8 cellular contexts compared by ENCODE assay signal in genomic region chr5:78984020-78984610, GRCh38. TPM values are rescaled to one million over a fixed set of nuclear protein-coding genes. Genes with fewer than 3 reads are reported as not detected.
A peak's percentile ranks its signal among the peaks of the same experiment; 100 is the strongest.
DNase-seq lines count a peak whose midpoint lies in the region; ATAC-seq and TF ChIP-seq lines count a peak whose summit lies in the region.

No MANE protein-coding gene starts in this region.

- H3K4me1 Mint-ChIP-seq in CD4-positive, CD25-positive, alpha-beta regulatory T cell: peaks cover 13 to 51% (median 33%) of the 10 kb centered on the region in 4 donors

- H3K4me2 ChIP-seq in SK-N-SH: peak overlapping the region; percentile 81

- no peaks in the 10 kb centered on the region for H3K9me2 ChIP-seq in SK-N-SH

- no peaks in the 10 kb centered on the region for H3K27me3 Mint-ChIP-seq in CD4-positive, CD25-positive, alpha-beta regulatory T cell

- no peak; a peak in 1 of 4 replicates for TF ChIP-seq EP300 in SK-N-SH (IDR thresholded peaks at IDR 0.05; ENCODE audit: borderline replicate concordance in 1 of 2, low read depth in 1 of 2, low read length in 1 of 2)
- TF ChIP-seq EP300 in ovary (IDR thresholded peaks at IDR 0.05): no peak

- no peaks in the 10 kb centered on the region for H3K9me3 ChIP-seq in CD4-positive, CD25-positive, alpha-beta regulatory T cell (ENCODE audit: control insufficient read depth in 2 of 2, low read length in 2 of 2)
- no peaks in the 10 kb centered on the region for H3K9me3 ChIP-seq in SK-N-SH
- no peaks in the 10 kb centered on the region for H3K9me3 ChIP-seq in esophagus squamous epithelium
- H3K9me3 ChIP-seq in ovary: no peaks in the 10 kb centered on the region

- POLR2A ChIA-PET in SK-N-SH (lab: Yijun Ruan, JAX): interaction anchor here (0.6 to 1.5 kb wide), 9 partner anchors 9 to 336 kb away, joined by 3 to 8 read pairs (median 3); partner anchors contain the start of gene LHFPL2

- peaks cover 26% of the 10 kb centered on the region for H3F3A ChIP-seq in SK-N-SH (replicated peaks; ENCODE audit: insufficient read depth)

- TF ChIP-seq POLR2A in esophagus squamous epithelium (IDR thresholded peaks at IDR 0.05) (no peak), ovary (IDR thresholded peaks at IDR 0.05) (no peak)

- no peak for DNase-seq in CD4-positive, CD25-positive, alpha-beta regulatory T cell
- DNase-seq in SK-N-SH (peak; percentile 29), esophagus squamous epithelium (lab: John Stamatoyannopoulos, UW) (no peak), ovary (no peak), NCI-H524 (lab: John Stamatoyannopoulos, UW) (no peak), AML-193 (lab: John Stamatoyannopoulos, UW) (no peak)

- H3K4me1 ChIP-seq in CD4-positive, CD25-positive, alpha-beta regulatory T cell (ENCODE audit: control insufficient read depth, insufficient read depth, low read length, poor library complexity, severe bottlenecking): peaks cover 25% of the 10 kb centered on the region
- H3K4me1 ChIP-seq in SK-N-SH (ENCODE audit: control insufficient read depth in 1 of 2, insufficient read depth in 2 of 2, low read depth in 1 of 2, low read length in 1 of 2): peaks cover 4 to 16% of the 10 kb centered on the region in 2 experiments; a peak in 2 of 4 replicates
- peaks cover 11 to 35% (median 17%) of the 10 kb centered on the region in 3 donors for H3K4me1 ChIP-seq in esophagus squamous epithelium
- H3K4me1 ChIP-seq in ovary (ENCODE audit: insufficient read depth): peaks cover 6% of the 10 kb centered on the region

- peak overlapping the region; percentile 78 for H3K27ac ChIP-seq in CD4-positive, CD25-positive, alpha-beta regulatory T cell (ENCODE audit: insufficient read depth, low read length, poor library complexity, severe bottlenecking)
- H3K27ac ChIP-seq in SK-N-SH (ENCODE audit: low read depth in 2 of 2, low read length in 1 of 2) (peak overlapping the region; percentile 84 to 97), esophagus squamous epithelium (peak overlapping the region; percentile 87 to 99 (median 96)), ovary (peak overlapping the region; percentile 94 to 98)

- H3K79me2 ChIP-seq in SK-N-SH (ENCODE audit: insufficient read depth): peaks cover 20% of the 10 kb centered on the region

- 8% methylated on average over 19 of the region's 19 CpGs for WGBS in SK-N-SH (ENCODE audit: low lambda C conversion rate)
- 1 to 2% methylated on average over 16 to 17 of the region's 19 CpGs for WGBS in esophagus squamous epithelium, 2 donors
- WGBS in ovary, 3 donors: 1% methylated on average over 19 of the region's 19 CpGs

- peak overlapping the region; percentile 84 for H3K9ac ChIP-seq in SK-N-SH

- no peaks in the 10 kb centered on the region for H3K9me3 Mint-ChIP-seq in CD4-positive, CD25-positive, alpha-beta regulatory T cell

- no peaks in the 10 kb centered on the region for H3K36me3 ChIP-seq in CD4-positive, CD25-positive, alpha-beta regulatory T cell (ENCODE audit: control insufficient read depth, insufficient read depth, low read length)
- no peaks in the 10 kb centered on the region for H3K36me3 ChIP-seq in SK-N-SH (replicated peaks in 1 of 2; ENCODE audit: control insufficient read depth in 1 of 2, insufficient read depth in 2 of 2, low read length in 1 of 2)
- H3K36me3 ChIP-seq in esophagus squamous epithelium: no peaks in the 10 kb centered on the region
- H3K36me3 ChIP-seq in ovary: no peaks in the 10 kb centered on the region

- H4K20me1 ChIP-seq in SK-N-SH (ENCODE audit: insufficient read depth): no peaks in the 10 kb centered on the region

- H3K4me3 Mint-ChIP-seq in CD4-positive, CD25-positive, alpha-beta regulatory T cell: peak overlapping the region; percentile 86 to 98 (median 94)

- ATAC-seq in CD4-positive, CD25-positive, alpha-beta regulatory T cell (ENCODE audit: low read depth in 2 of 2): no peak
- ATAC-seq in GM21576 (IDR thresholded peaks at IDR 0.05; ENCODE audit: unreplicated experiment): peak; percentile 0
- no peak for ATAC-seq in HG03159 (IDR thresholded peaks at IDR 0.05; ENCODE audit: unreplicated experiment)

- H3K4me3 ChIP-seq in CD4-positive, CD25-positive, alpha-beta regulatory T cell (ENCODE audit: low read depth, low read length): peak overlapping the region; percentile 91
- H3K4me3 ChIP-seq in SK-N-SH (ENCODE audit: low read depth in 2 of 2, low read length in 1 of 2): peak overlapping the region; percentile 73 to 85
- H3K4me3 ChIP-seq in esophagus squamous epithelium: peak overlapping the region; percentile 66 to 93 (median 86)
- H3K4me3 ChIP-seq in ovary: peak overlapping the region; percentile 63

- no peaks in the 10 kb centered on the region for H3K27me3 ChIP-seq in CD4-positive, CD25-positive, alpha-beta regulatory T cell (ENCODE audit: control insufficient read depth, insufficient read depth, low read length)
- no peaks in the 10 kb centered on the region for H3K27me3 ChIP-seq in SK-N-SH (ENCODE audit: insufficient read depth)
- H3K27me3 ChIP-seq in esophagus squamous epithelium: no peaks in the 10 kb centered on the region
- H3K27me3 ChIP-seq in ovary: no peaks in the 10 kb centered on the region

- TF ChIP-seq CTCF in SK-N-SH (IDR thresholded peaks at IDR 0.05): peak; percentile 37
- TF ChIP-seq CTCF in esophagus squamous epithelium (IDR thresholded peaks at IDR 0.05): peak in 2 of 6 experiments; percentile 23 to 38
- TF ChIP-seq CTCF in ovary (IDR thresholded peaks at IDR 0.05): peak in 1 of 3 donors; percentile 29

- no peak for TF ChIP-seq RAD21 in SK-N-SH (IDR thresholded peaks at IDR 0.05; ENCODE audit: low read length)

- H2AFZ ChIP-seq in SK-N-SH (ENCODE audit: low read depth): peak overlapping the region; percentile 92

- CTCF ChIA-PET in SK-N-SH (lab: Yijun Ruan, JAX): interaction anchor here (0.9 to 7.3 kb wide), 5 partner anchors 10 to 151 kb away, joined by 3 to 68 read pairs (median 9); no protein-coding TSS in a partner anchor

- intact Hi-C loops in esophagus squamous epithelium (cut with DNase I) (no loop called here), ovary (cut with DNase I) (no loop called here)

- peak overlapping the region; percentile 90 to 96 (median 92) for H3K27ac Mint-ChIP-seq in CD4-positive, CD25-positive, alpha-beta regulatory T cell

- no peaks in the 10 kb centered on the region for H3K36me3 Mint-ChIP-seq in CD4-positive, CD25-positive, alpha-beta regulatory T cell

TF ChIP-seq in SK-N-SH, 30 proteins besides CTCF, POLR2A, EP300 and RAD21:
- TF ChIP-seq RXRA (IDR thresholded peaks at IDR 0.05; ENCODE audit: borderline replicate concordance, low read depth) (peak; percentile 74; the same call in 1 of the 2 replicates), ELF1 (IDR thresholded peaks at IDR 0.05) (no peak), MXI1 (IDR thresholded peaks at IDR 0.05; ENCODE audit: low read depth, low read length) (no peak)
- TF ChIP-seq, protein P1, sequence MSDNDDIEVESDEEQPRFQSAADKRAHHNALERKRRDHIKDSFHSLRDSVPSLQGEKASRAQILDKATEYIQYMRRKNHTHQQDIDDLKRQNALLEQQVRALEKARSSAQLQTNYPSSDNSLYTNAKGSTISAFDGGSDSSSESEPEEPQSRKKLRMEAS (IDR thresholded peaks at IDR 0.05; ENCODE audit: low read depth): 0 out of 2 replicates have a peak, but pooled peaks have one; percentile 30

RNA-seq across cellular contexts. Expression of gene ARSB, which starts 1.0 kb away (rescaled TPM):
- 6.5 TPM for total RNA-seq in CD4-positive, CD25-positive, alpha-beta regulatory T cell
- 1 to 10 TPM; 3.4 to 4.9 (median 4.2) TPM for polyA plus RNA-seq in CD4-positive, CD25-positive, alpha-beta regulatory T cell
- polyA plus RNA-seq in SK-N-SH (2012; rRNA removed): 12.5 and 17.6 TPM in 2 replicates
- polyA plus RNA-seq in SK-N-SH (2012; cell fraction: cytosol; rRNA removed): 14.8 and 16.5 TPM in 2 replicates
- 8.7 and 9.2 TPM in 2 replicates for polyA plus RNA-seq in SK-N-SH (2012; cell fraction: nucleus; rRNA removed)
- 1 to 10 TPM; 1.2 to 8.8 (median 7.1) TPM for total RNA-seq in esophagus squamous epithelium
- 10 to 100 TPM in 1 of 7 donors, 1 to 10 TPM in 6; 5.8 to 10.6 (median 7.6) TPM for total RNA-seq in ovary
- 1 to 10 TPM; 3.1 to 8.7 TPM for polyA plus RNA-seq in ovary
